ENCODE assay signal across 7 cellular contexts in the genomic region with DNA sequence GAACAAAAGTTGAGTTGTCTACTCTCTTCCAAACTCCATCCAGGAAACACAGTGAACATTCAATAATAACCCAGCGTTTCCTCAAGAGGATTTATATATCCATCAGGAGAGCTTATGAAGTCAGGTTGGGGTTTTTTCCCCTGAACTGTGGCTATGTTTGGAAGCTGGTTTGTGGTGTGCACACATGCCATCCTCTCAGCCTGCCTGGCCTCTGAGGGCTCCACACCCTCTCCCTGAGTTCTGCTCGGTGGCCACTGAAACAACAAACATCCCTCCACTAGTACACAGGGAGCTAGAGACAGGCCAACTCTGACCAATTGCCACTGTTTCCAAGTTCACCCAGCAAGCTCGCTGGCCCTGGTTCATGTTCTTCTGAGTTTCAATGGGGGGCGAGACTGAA. TPM values are rescaled to one million over a fixed set of nuclear protein-coding genes. Genes with fewer than 3 reads are reported as not detected.
"Had no signal": no experiment of that assay in that cellular context is flagged by ENCODE, and none has a peak within 500 bp of the region (broad histone marks: within the 10 kb centered on the region; RNA-seq: fewer than 3 reads in every experiment).

No MANE protein-coding gene starts in this region.

- H3K4me3 ChIP-seq: GM23338, K562 had no signal

- H2AFZ ChIP-seq: GM23338 had no signal

- DNase-seq: H9, HCEC 1CT, IMR-90 had no signal

- H3K4me2 ChIP-seq: GM23338 had no signal

- ATAC-seq: GM23338, K562 had no signal

RNA-seq across cellular contexts. Expression of gene SMIM23, which starts 35.7 kb away (rescaled TPM):
- total RNA-seq: GM23338, H1, H9, HT-29, IMR-90, K562 had no signal
- polyA plus RNA-seq: GM23338, H1, IMR-90, K562 had no signal
